In the genomic region with DNA sequence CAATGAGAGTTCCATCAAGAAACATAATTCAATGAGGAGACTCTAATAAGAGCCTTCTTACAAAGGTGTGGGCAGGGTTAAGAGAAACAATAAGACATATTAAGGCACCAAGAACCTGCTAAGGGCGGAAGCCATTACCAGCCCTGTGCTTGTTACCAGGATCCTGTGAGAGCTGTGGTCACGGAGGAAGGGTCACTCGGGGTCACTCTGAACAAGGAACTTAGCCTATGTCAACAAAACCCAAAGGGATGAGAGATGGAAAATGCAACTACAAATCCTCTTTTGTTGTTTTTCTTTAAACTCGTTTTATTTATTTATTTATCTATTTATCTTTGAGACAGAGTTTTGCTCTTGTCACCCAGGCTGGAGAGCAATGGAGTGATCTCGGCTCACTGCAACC, we compare ENCODE assay signal across 22 cellular contexts.
A peak's percentile ranks its signal among the peaks of the same experiment; 100 is the strongest.
DNase-seq lines count a peak whose midpoint lies in the region; ATAC-seq, FAIRE-seq and TF ChIP-seq lines count a peak whose summit lies in the region.
"Had no signal": no experiment of that assay in that cellular context is flagged by ENCODE, and none has a peak within 500 bp of the region (broad histone marks: within the 10 kb centered on the region; RNA-seq: fewer than 3 reads in every experiment).

No MANE protein-coding gene starts in this region.

- H2AFZ ChIP-seq in HepG2 (ENCODE audit: low read length): no peak overlapping the region

- in situ Hi-C loops in HepG2 (cut with HindIII; ENCODE audit: extremely low pct_ligation_motif_present, low pct_unique_long_range_greater_than_20kb): no loop called here

- TF ChIP-seq POLR2A in right lobe of liver (IDR thresholded peaks at IDR 0.05) (no peak), HepG2 (IDR thresholded peaks at IDR 0.05; ENCODE audit: insufficient read depth in 1 of 2, low read depth in 2 of 2, low read length in 2 of 2) (no peak), esophagus muscularis mucosa (IDR thresholded peaks at IDR 0.05; ENCODE audit: low read depth) (no peak)

- H3K9me3 Mint-ChIP-seq in T-helper 2 cell treated with Interferon-gamma antibody and Interleukin-4, amounts not matched to agents 5 μg/mL and 100 μg/mL, for 36 hours: peaks cover 8% of the 10 kb centered on the region

- H3K4me1 ChIP-seq in right lobe of liver (no peaks in the 10 kb centered on the region), HepG2 (ENCODE audit: insufficient read depth, low read length) (no peaks in the 10 kb centered on the region), esophagus muscularis mucosa (no peaks in the 10 kb centered on the region)
- H3K4me1 ChIP-seq: A549, BE2C, BLaER1 had no signal

- no peak for TF ChIP-seq RAD21 in HepG2 (CRISPR knock-in tag; IDR thresholded peaks at IDR 0.05)

- no peak for TF ChIP-seq EP300 in HepG2 (IDR thresholded peaks at IDR 0.05; ENCODE audit: low read depth in 2 of 2, low read length in 2 of 2)
- no peak for TF ChIP-seq EP300 in HepG2 (CRISPR knock-in tag; IDR thresholded peaks at IDR 0.05; ENCODE audit: borderline replicate concordance)
- TF ChIP-seq EP300 in esophagus muscularis mucosa (IDR thresholded peaks at IDR 0.05): no peak

- no peak for FAIRE-seq in HepG2 (lab: Jason Lieb, UNC)
- FAIRE-seq: A549, G401.6, GM12891, GM19239 had no signal

- no peak overlapping the region for H3K27ac ChIP-seq in right lobe of liver
- H3K27ac ChIP-seq in HepG2 (ENCODE audit: extremely low read length, insufficient read depth, low read length): no peak overlapping the region
- no peak overlapping the region for H3K27ac ChIP-seq in esophagus muscularis mucosa (replicated peaks in 1 of 4)
- H3K27ac ChIP-seq: 22Rv1, A549, BLaER1 had no signal

- H3K79me2 ChIP-seq in HepG2 (ENCODE audit: insufficient read depth, low read length): no peaks in the 10 kb centered on the region

- H3K27me3 ChIP-seq in right lobe of liver: no peaks in the 10 kb centered on the region
- H3K27me3 ChIP-seq in HepG2 (ENCODE audit: control insufficient read depth in 1 of 2, insufficient read depth in 2 of 2, low read length in 2 of 2): no peaks in the 10 kb centered on the region; a peak in 2 of 5 replicates
- H3K27me3 ChIP-seq in esophagus muscularis mucosa: no peaks in the 10 kb centered on the region
- H3K27me3 ChIP-seq: BE2C, BLaER1 had no signal

- no peak overlapping the region for H3K4me3 ChIP-seq in right lobe of liver
- H3K4me3 ChIP-seq in HepG2 (replicated peaks in 1 of 3; ENCODE audit: insufficient read depth in 1 of 3, low read depth in 2 of 3, low read length in 3 of 3): no peak overlapping the region
- no peak overlapping the region for H3K4me3 ChIP-seq in esophagus muscularis mucosa
- H3K4me3 ChIP-seq: A549, BLaER1 had no signal

- POLR2A ChIA-PET in HepG2 (lab: Yijun Ruan, JAX): no interaction called here

- DNase-seq in right lobe of liver (no peak), HepG2 (ENCODE audit: low spot score) (no peak), esophagus muscularis mucosa (ENCODE audit: extremely low spot score) (peak; percentile 57), DMS153 (lab: John Stamatoyannopoulos, UW) (no peak)
- no peak for DNase-seq in T-helper 2 cell treated with Interferon-gamma antibody and Interleukin-4, amounts not matched to agents 5 μg/mL and 100 μg/mL, for 36 hours (ENCODE audit: low spot score)
- DNase-seq: AML-193; BE2C; C1 segment of cervical spinal cord; CD4-positive, alpha-beta memory T cell; CD4-positive, CD25-positive, alpha-beta regulatory T cell; CD8-positive, alpha-beta memory T cell; COR-L47; DMS 273 treated with DMSO at 0.1 percent for 48 hours; DMS79 treated with DMSO at 0.1 percent for 48 hours; GF-D8 had no signal

- intact Hi-C loops in right lobe of liver (cut with DNase I): no loop called here
- intact Hi-C loops in HepG2 (cut with micrococcal nuclease; ENCODE audit: unreplicated experiment): no loop called here
- intact Hi-C loops in esophagus muscularis mucosa (cut with DNase I): no loop called here

- TF ChIP-seq CTCF in right lobe of liver (IDR thresholded peaks at IDR 0.05) (no peak), HepG2 (CRISPR knock-in tag; IDR thresholded peaks at IDR 0.05) (no peak), esophagus muscularis mucosa (IDR thresholded peaks at IDR 0.05) (no peak)

- H4K20me1 ChIP-seq in HepG2 (ENCODE audit: insufficient read depth, low read length): no peaks in the 10 kb centered on the region
- H4K20me1 ChIP-seq: BLaER1 had no signal

- CTCF ChIA-PET in HepG2 (lab: Yijun Ruan, JAX; ENCODE audit: low intra/inter-chr PET ratio, low total read pairs): no interaction called here

- H3K9ac ChIP-seq in HepG2 (ENCODE audit: insufficient read depth, low read depth, low read length): no peak overlapping the region
- H3K9ac ChIP-seq: BLaER1 had no signal

- peak in 3 of 4 donors; percentile 42 to 69 (median 54) for ATAC-seq in right lobe of liver
- no peak for ATAC-seq in HepG2
- ATAC-seq: A549 had no signal

- WGBS in right lobe of liver (ENCODE audit: insufficient coverage, low coverage, low lambda C conversion rate, missing lambda C conversion rate): 51% methylated on average over 5 of the region's 5 CpGs
- WGBS in HepG2 (ENCODE audit: low lambda C conversion rate): 18% methylated on average over 5 of the region's 5 CpGs
- WGBS in esophagus muscularis mucosa: 69% methylated on average over 5 of the region's 5 CpGs

- no peak overlapping the region for H3K4me3 Mint-ChIP-seq in T-helper 2 cell treated with Interferon-gamma antibody and Interleukin-4, amounts not matched to agents 5 μg/mL and 100 μg/mL, for 36 hours
- H3K4me3 Mint-ChIP-seq: CD14-positive monocyte; CD4-positive, alpha-beta memory T cell; CD4-positive, CD25-positive, alpha-beta regulatory T cell; CD8-positive, alpha-beta memory T cell had no signal

- peaks cover 13% of the 10 kb centered on the region for H3K27me3 Mint-ChIP-seq in T-helper 2 cell treated with Interferon-gamma antibody and Interleukin-4, amounts not matched to agents 5 μg/mL and 100 μg/mL, for 36 hours (ENCODE audit: low read depth)
- H3K27me3 Mint-ChIP-seq: CD4-positive, CD25-positive, alpha-beta regulatory T cell had no signal

- BruUV-seq in HepG2 (replicated peaks; lab: Mats Ljungman, UMichigan): no TSS peak

- H3K27ac Mint-ChIP-seq in T-helper 2 cell treated with Interferon-gamma antibody and Interleukin-4, amounts not matched to agents 5 μg/mL and 100 μg/mL, for 36 hours: no peak overlapping the region
- H3K27ac Mint-ChIP-seq: CD14-positive monocyte; CD4-positive, alpha-beta memory T cell; CD4-positive, CD25-positive, alpha-beta regulatory T cell; CD8-positive, alpha-beta memory T cell had no signal

- H3K9me3 ChIP-seq in right lobe of liver: no peaks in the 10 kb centered on the region
- no peaks in the 10 kb centered on the region for H3K9me3 ChIP-seq in HepG2 (ENCODE audit: low read length)
- no peaks in the 10 kb centered on the region for H3K9me3 ChIP-seq in esophagus muscularis mucosa
- H3K9me3 ChIP-seq: A549, BE2C, BLaER1 had no signal

- H3K36me3 ChIP-seq in right lobe of liver (no peaks in the 10 kb centered on the region), HepG2 (replicated peaks in 1 of 2; ENCODE audit: control insufficient read depth in 1 of 2, insufficient read depth in 2 of 2, low read length in 2 of 2) (no peaks in the 10 kb centered on the region), esophagus muscularis mucosa (no peaks in the 10 kb centered on the region)
- H3K36me3 ChIP-seq: BE2C, BLaER1 had no signal

- H3K4me1 Mint-ChIP-seq in T-helper 2 cell treated with Interferon-gamma antibody and Interleukin-4, amounts not matched to agents 5 μg/mL and 100 μg/mL, for 36 hours (ENCODE audit: low read depth): no peaks in the 10 kb centered on the region
- H3K4me1 Mint-ChIP-seq: CD14-positive monocyte; CD4-positive, alpha-beta memory T cell; CD4-positive, CD25-positive, alpha-beta regulatory T cell; CD8-positive, alpha-beta memory T cell had no signal

- H3K36me3 Mint-ChIP-seq in T-helper 2 cell treated with Interferon-gamma antibody and Interleukin-4, amounts not matched to agents 5 μg/mL and 100 μg/mL, for 36 hours (ENCODE audit: low read depth): no peaks in the 10 kb centered on the region
- H3K36me3 Mint-ChIP-seq: CD14-positive monocyte; CD4-positive, CD25-positive, alpha-beta regulatory T cell had no signal

- H3K4me2 ChIP-seq in HepG2 (ENCODE audit: low read depth, low read length): no peak overlapping the region
- H3K4me2 ChIP-seq: A549, BLaER1 had no signal

TF ChIP-seq in HepG2, 621 proteins besides CTCF, POLR2A, EP300 and RAD21 (continues in another document):
- TF ChIP-seq GABPA (IDR thresholded peaks at IDR 0.05; ENCODE audit: low read depth, low read length) (no peak), GABPA (CRISPR knock-in tag; IDR thresholded peaks at IDR 0.05; ENCODE audit: low read depth) (no peak), ZBTB42 (CRISPR knock-in tag; IDR thresholded peaks at IDR 0.05) (no peak), RNF219 (CRISPR knock-in tag; IDR thresholded peaks at IDR 0.05) (no peak), ZNF619 (CRISPR knock-in tag; IDR thresholded peaks at IDR 0.05) (no peak)
- TF ChIP-seq, protein P1, sequence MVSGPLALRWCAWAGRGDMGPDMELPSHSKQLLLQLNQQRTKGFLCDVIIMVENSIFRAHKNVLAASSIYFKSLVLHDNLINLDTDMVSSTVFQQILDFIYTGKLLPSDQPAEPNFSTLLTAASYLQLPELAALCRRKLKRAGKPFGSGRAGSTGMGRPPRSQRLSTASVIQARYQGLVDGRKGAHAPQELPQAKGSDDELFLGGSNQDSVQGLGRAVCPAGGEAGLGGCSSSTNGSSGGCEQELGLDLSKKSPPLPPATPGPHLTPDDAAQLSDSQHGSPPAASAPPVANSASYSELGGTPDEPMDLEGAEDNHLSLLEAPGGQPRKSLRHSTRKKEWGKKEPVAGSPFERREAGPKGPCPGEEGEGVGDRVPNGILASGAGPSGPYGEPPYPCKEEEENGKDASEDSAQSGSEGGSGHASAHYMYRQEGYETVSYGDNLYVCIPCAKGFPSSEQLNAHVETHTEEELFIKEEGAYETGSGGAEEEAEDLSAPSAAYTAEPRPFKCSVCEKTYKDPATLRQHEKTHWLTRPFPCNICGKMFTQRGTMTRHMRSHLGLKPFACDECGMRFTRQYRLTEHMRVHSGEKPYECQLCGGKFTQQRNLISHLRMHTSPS (CRISPR knock-in tag; IDR thresholded peaks at IDR 0.05; ENCODE audit: low read depth): no peak
